In genomic region chr10:75235375-75236177, GRCh38 we compare ENCODE assay signal across 1 cellular context.
TF ChIP-seq lines count a peak whose summit lies in the region.

TSS of gene COMTD1 (minus strand) at chr10:75235957. CDS start at chr10:75235928, 29 bp downstream.

TF ChIP-seq in WTC11, 78 proteins besides CTCF, POLR2A, EP300 and RAD21 (continued from another document and continues in another):
- TF ChIP-seq E2F4 (CRISPR knock-in tag; IDR thresholded peaks at IDR 0.05; ENCODE audit: borderline replicate concordance, low read depth) (no peak), ZBTB43 (CRISPR knock-in tag; IDR thresholded peaks at IDR 0.05) (no peak), RORB (CRISPR knock-in tag; IDR thresholded peaks at IDR 0.05) (no peak), SP1 (CRISPR knock-in tag; conservative IDR thresholded peaks at IDR 0.05) (0 out of 2 replicates have a peak, but pooled peaks have one; percentile 25), ARID4B (CRISPR knock-in tag; IDR thresholded peaks at IDR 0.05; ENCODE audit: borderline replicate concordance) (no peak; the same call in 1 of the 2 replicates), MXD4 (CRISPR knock-in tag; IDR thresholded peaks at IDR 0.05; ENCODE audit: borderline replicate concordance) (no peak), SOX15 (CRISPR knock-in tag; IDR thresholded peaks at IDR 0.05) (no peak), CREB1 (CRISPR knock-in tag; IDR thresholded peaks at IDR 0.05) (0 out of 2 replicates have a peak, but pooled peaks have one; percentile 20), E2F5 (CRISPR knock-in tag; IDR thresholded peaks at IDR 0.05) (peak; percentile 63; the same call in 1 of the 2 replicates), CREM (CRISPR knock-in tag; IDR thresholded peaks at IDR 0.05) (no peak), MYBL2 (CRISPR knock-in tag; IDR thresholded peaks at IDR 0.05) (no peak; the same call in 1 of the 2 replicates), STAT6 (CRISPR knock-in tag; conservative IDR thresholded peaks at IDR 0.05; ENCODE audit: low read depth) (no peak), GTF2I (CRISPR knock-in tag; conservative IDR thresholded peaks at IDR 0.05) (0 out of 2 replicates have a peak, but pooled peaks have one; percentile 24), NFYB (CRISPR knock-in tag; conservative IDR thresholded peaks at IDR 0.05; ENCODE audit: low read depth) (no peak), ESRRA (CRISPR knock-in tag; IDR thresholded peaks at IDR 0.05; ENCODE audit: borderline replicate concordance) (peak; percentile 98), ZBTB21 (CRISPR knock-in tag; IDR thresholded peaks at IDR 0.05; ENCODE audit: borderline replicate concordance) (no peak), ZNF232 (CRISPR knock-in tag; IDR thresholded peaks at IDR 0.05) (no peak), MLX (CRISPR knock-in tag; IDR thresholded peaks at IDR 0.05) (no peak), FOXP4 (CRISPR knock-in tag; IDR thresholded peaks at IDR 0.05) (no peak), ZNF512 (CRISPR knock-in tag; IDR thresholded peaks at IDR 0.05; ENCODE audit: borderline replicate concordance) (no peak), RELA (CRISPR knock-in tag; IDR thresholded peaks at IDR 0.05; ENCODE audit: borderline replicate concordance) (no peak), MAX (CRISPR knock-in tag; IDR thresholded peaks at IDR 0.05) (peak; percentile 90), TP53 (CRISPR knock-in tag; IDR thresholded peaks at IDR 0.05) (no peak), ZNF425 (CRISPR knock-in tag; conservative IDR thresholded peaks at IDR 0.05) (no peak), AFF4 (CRISPR knock-in tag; IDR thresholded peaks at IDR 0.05; ENCODE audit: borderline replicate concordance) (no peak), ZNF121 (CRISPR knock-in tag; IDR thresholded peaks at IDR 0.05) (peak; percentile 67), ATF2 (CRISPR knock-in tag; IDR thresholded peaks at IDR 0.05; ENCODE audit: borderline replicate concordance, low read depth) (no peak)
